ENCODE assay signal across 12 cellular contexts in the genomic region with DNA sequence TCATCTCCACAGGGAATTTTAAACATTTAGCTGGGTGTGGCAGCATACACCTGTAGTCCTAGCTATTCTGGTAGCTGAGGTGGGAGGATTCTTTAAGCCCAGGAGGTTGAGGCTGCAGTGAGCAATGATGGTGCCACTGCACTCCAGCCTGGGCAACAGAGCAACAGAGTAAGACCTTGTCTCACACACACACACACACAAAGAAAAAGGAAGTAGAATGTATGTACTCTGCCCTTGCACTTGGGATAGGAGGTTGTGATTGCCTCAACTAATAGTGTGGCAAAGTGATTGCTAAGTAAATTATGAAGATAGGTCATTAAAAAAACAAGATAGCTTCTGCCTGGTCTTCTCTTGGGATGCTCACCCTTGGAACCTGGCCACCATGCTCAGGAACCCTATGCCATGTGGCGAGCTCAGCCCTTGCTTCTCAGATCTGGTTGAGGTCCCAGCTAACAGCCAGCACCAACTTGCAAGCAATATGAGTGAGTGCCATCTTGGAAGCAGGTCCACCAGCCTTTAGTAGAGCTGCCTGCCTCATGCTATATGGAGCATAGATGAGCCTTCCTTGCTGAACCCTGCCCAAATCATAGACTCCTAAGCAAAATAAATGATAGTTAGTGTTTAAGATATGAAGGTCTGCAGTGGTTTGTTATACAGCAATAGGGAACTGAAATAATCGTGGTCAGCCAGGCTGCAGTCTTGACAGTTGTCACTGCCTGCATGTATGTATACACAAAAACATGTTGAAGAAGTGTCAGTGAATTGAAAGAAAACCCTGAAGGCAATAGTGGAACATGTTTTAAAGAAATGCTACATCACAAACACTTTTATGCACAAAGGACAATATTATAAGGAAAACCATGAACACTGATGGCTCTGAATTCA. TPM values are rescaled to one million over a fixed set of nuclear protein-coding genes. Genes with fewer than 3 reads are reported as not detected.
DNase-seq lines count a peak whose midpoint lies in the region; ATAC-seq and TF ChIP-seq lines count a peak whose summit lies in the region.
"Had no signal": no experiment of that assay in that cellular context is flagged by ENCODE, and none has a peak within 500 bp of the region (broad histone marks: within the 10 kb centered on the region; RNA-seq: fewer than 3 reads in every experiment).

No MANE protein-coding gene starts in this region.

- H3K27me3 ChIP-seq in MM.1S (replicated peaks; ENCODE audit: insufficient read depth, low read length): no peaks in the 10 kb centered on the region
- H3K27me3 ChIP-seq in MG63: no peaks in the 10 kb centered on the region
- H3K27me3 ChIP-seq in Peyer's patch: no peaks in the 10 kb centered on the region
- H3K27me3 ChIP-seq: ascending aorta had no signal

- H3K36me3 ChIP-seq in MM.1S (replicated peaks; ENCODE audit: insufficient read depth, low read length): no peaks in the 10 kb centered on the region
- peaks cover under 1% of the 10 kb centered on the region; the same call in 1 of the 2 replicates for H3K36me3 ChIP-seq in MG63
- H3K36me3 ChIP-seq in Peyer's patch: no peaks in the 10 kb centered on the region

- H3F3A ChIP-seq in MM.1S (ENCODE audit: insufficient read depth, low read length): no peaks in the 10 kb centered on the region

- no peaks in the 10 kb centered on the region for H3K9me3 ChIP-seq in MM.1S (replicated peaks; ENCODE audit: insufficient read depth, low read length)
- H3K9me3 ChIP-seq in MG63: no peaks in the 10 kb centered on the region
- H3K9me3 ChIP-seq in Peyer's patch: no peaks in the 10 kb centered on the region
- H3K9me3 ChIP-seq: ascending aorta, psoas muscle had no signal

- H3K4me1 ChIP-seq in MM.1S (ENCODE audit: low read length) (no peaks in the 10 kb centered on the region), Peyer's patch (no peaks in the 10 kb centered on the region)
- H3K4me1 ChIP-seq: ascending aorta, psoas muscle had no signal

- H3K79me2 ChIP-seq in MM.1S (ENCODE audit: low read length): no peaks in the 10 kb centered on the region

- no peaks in the 10 kb centered on the region for H4K20me1 ChIP-seq in MM.1S (ENCODE audit: insufficient read depth, low read length)

- no peak overlapping the region for H3K4me2 ChIP-seq in MM.1S (ENCODE audit: low read depth, low read length)

- no peak overlapping the region for H2AFZ ChIP-seq in MM.1S (ENCODE audit: low read length)

- no peak for TF ChIP-seq CTCF in GM12865 (IDR thresholded peaks at IDR 0.05; ENCODE audit: insufficient read depth, low read depth, low read length, missing control alignments)
- TF ChIP-seq CTCF in MM.1S (IDR thresholded peaks at IDR 0.05; ENCODE audit: low read length): no peak
- TF ChIP-seq CTCF in Peyer's patch (IDR thresholded peaks at IDR 0.05): no peak

- intact Hi-C loops in left colon (cut with DNase I, micrococcal nuclease): loop anchor here in 1 of 2 donors (10.0 kb wide), 1 partner anchor 317 kb away; no protein-coding TSS in a partner anchor

- H3K4me3 ChIP-seq in GM12865 (ENCODE audit: low read depth, low read length): no peak overlapping the region
- H3K4me3 ChIP-seq in MM.1S (ENCODE audit: low read length): no peak overlapping the region
- no peak overlapping the region for H3K4me3 ChIP-seq in MG63
- no peak overlapping the region for H3K4me3 ChIP-seq in Peyer's patch
- H3K4me3 ChIP-seq: ascending aorta, psoas muscle had no signal

- TF ChIP-seq POLR2A in Peyer's patch (IDR thresholded peaks at IDR 0.05): no peak

- H3K27ac ChIP-seq in MM.1S (ENCODE audit: low read length) (0 out of 2 replicates have a peak overlapping the region, but pooled peaks have one; percentile 8), Peyer's patch (peak overlapping the region in 1 of 4 donors; percentile 44)
- H3K27ac ChIP-seq: ascending aorta, psoas muscle had no signal

- no peaks in the 10 kb centered on the region for H3K9me2 ChIP-seq in MM.1S (replicated peaks; ENCODE audit: insufficient read depth, low read length)

- H3K9ac ChIP-seq in MM.1S (ENCODE audit: low read length): no peak overlapping the region

- ATAC-seq in GM19395 (IDR thresholded peaks at IDR 0.05; ENCODE audit: unreplicated experiment) (peak; percentile 95), HG02884 (IDR thresholded peaks at IDR 0.05; ENCODE audit: unreplicated experiment) (peak; percentile 91), left colon (no peak)
- ATAC-seq: psoas muscle had no signal

- DNase-seq in GM12865 (ENCODE audit: low read depth) (peak; percentile 66), MM.1S (peak; percentile 25), MG63 (no peak), GF-D8 (lab: John Stamatoyannopoulos, UW) (no peak), left colon (no peak), Peyer's patch (no peak)
- DNase-seq: HFFc6, psoas muscle, T-helper 9 cell had no signal

RNA-seq across cellular contexts. Expression of a gene that starts 30.1 kb away (rescaled TPM):
- total RNA-seq in MG63 (2014; rRNA removed; shearing (Covaris generic); ENCODE audit: low replicate concordance): 34.0 and 38.3 TPM in 2 replicates
- total RNA-seq in left colon: 10 to 100 TPM in 1 of 2 donors, 1 to 10 TPM in 1; 5.5 to 10.5 TPM
- total RNA-seq in Peyer's patch: 10 to 100 TPM in 1 of 4 donors, 1 to 10 TPM in 3; 4.9 to 14.9 (median 5.7) TPM

Comparison
In these comparisons a context has a peak if more than half of its experiments do, and no peak if none do; other contexts are left out.
1. DNase-seq: peak in GM12865 (single experiment) and MM.1S (single experiment); none in MG63 (single experiment), GF-D8 (single experiment), left colon (0 of 2) and Peyer's patch (0 of 3).